10 cellular contexts compared by ENCODE assay signal in the genomic region with DNA sequence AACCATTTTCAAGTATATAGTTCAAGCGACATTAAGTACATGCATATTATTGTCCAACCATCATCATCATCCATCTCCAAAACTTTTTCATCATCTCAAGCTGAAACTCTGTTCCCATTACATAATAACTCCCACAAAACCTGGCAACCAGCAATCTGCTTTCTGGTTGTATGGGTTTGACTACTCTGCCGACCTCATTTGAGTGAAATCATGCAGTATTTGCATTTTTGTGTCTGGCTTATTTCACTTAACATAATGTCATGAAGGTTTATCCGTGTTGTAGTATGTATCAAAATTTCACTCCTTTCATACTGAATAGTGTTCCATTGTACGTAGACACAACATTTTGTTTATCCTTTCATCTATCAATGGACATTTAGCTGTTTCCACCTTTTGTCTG.
DNase-seq lines count a peak whose midpoint lies in the region; ATAC-seq and TF ChIP-seq lines count a peak whose summit lies in the region.
"Had no signal": no experiment of that assay in that cellular context is flagged by ENCODE, and none has a peak within 500 bp of the region (broad histone marks: within the 10 kb centered on the region; RNA-seq: fewer than 3 reads in every experiment).

No MANE protein-coding gene starts in this region.

- no peak overlapping the region for H3K4me3 ChIP-seq in tibial artery
- H3K4me3 ChIP-seq in psoas muscle, result no peak overlapping the region

- no peaks in the 10 kb centered on the region for H3K36me3 ChIP-seq in tibial artery
- H3K36me3 ChIP-seq in psoas muscle (ENCODE audit: insufficient read depth in 1 of 2, low read depth in 1 of 2), result no peaks in the 10 kb centered on the region

- H3K4me1 ChIP-seq in tibial artery, result peaks cover 0 to 33% (median 1%) of the 10 kb centered on the region in 4 donors
- peaks cover 31% of the 10 kb centered on the region for H3K4me1 ChIP-seq in psoas muscle

- H3K27me3 ChIP-seq in tibial artery (no peaks in the 10 kb centered on the region), psoas muscle (ENCODE audit: insufficient read depth in 3 of 3, low read length in 2 of 3) (no peaks in the 10 kb centered on the region)

- DNase-seq in tibial artery, result no peak
- no peak for DNase-seq in hypothalamus (lab: John Stamatoyannopoulos, UW)
- no peak for DNase-seq in psoas muscle
- DNase-seq in EL, result no peak

- TF ChIP-seq CTCF in tibial artery (IDR thresholded peaks at IDR 0.05) (no peak), psoas muscle (IDR thresholded peaks at IDR 0.05) (no peak)

- H3K27ac Mint-ChIP-seq in T-helper 1 cell treated with Interleukin-12 subunit alpha and Interleukin-12 subunit beta and Interleukin-4 antibody, amounts not matched to agents 30 μg/mL and 1 μg/mL, for 36 hours, result peak overlapping the region; percentile 69
- H3K27ac Mint-ChIP-seq: activated naive CD4-positive, alpha-beta T cell treated with anti-CD3 and anti-CD28 coated beads, Interleukin-2, amount 50 U/mL, for 72 hours; CD14-positive monocyte had no signal

- WGBS in psoas muscle, 3 donors, result 84 to 88% (median 87%) methylated on average over 4 of the region's 4 CpGs

- H3K27me3 Mint-ChIP-seq in T-helper 1 cell treated with Interleukin-12 subunit alpha and Interleukin-12 subunit beta and Interleukin-4 antibody, amounts not matched to agents 30 μg/mL and 1 μg/mL, for 36 hours (ENCODE audit: low read depth), result peaks cover 5% of the 10 kb centered on the region

- H3K4me1 Mint-ChIP-seq in T-helper 1 cell treated with Interleukin-12 subunit alpha and Interleukin-12 subunit beta and Interleukin-4 antibody, amounts not matched to agents 30 μg/mL and 1 μg/mL, for 36 hours (ENCODE audit: low read depth), result peaks cover 14% of the 10 kb centered on the region
- H3K4me1 Mint-ChIP-seq: CD14-positive monocyte had no signal

- no peaks in the 10 kb centered on the region for H3K9me3 Mint-ChIP-seq in T-helper 1 cell treated with Interleukin-12 subunit alpha and Interleukin-12 subunit beta and Interleukin-4 antibody, amounts not matched to agents 30 μg/mL and 1 μg/mL, for 36 hours
- H3K9me3 Mint-ChIP-seq: activated naive CD4-positive, alpha-beta T cell treated with anti-CD3 and anti-CD28 coated beads, Interleukin-2, amount 50 U/mL, for 72 hours had no signal

- H3K9me3 ChIP-seq in tibial artery, result no peaks in the 10 kb centered on the region
- peaks cover 8% of the 10 kb centered on the region for H3K9me3 ChIP-seq in psoas muscle

- H3K4me3 Mint-ChIP-seq in T-helper 1 cell treated with Interleukin-12 subunit alpha and Interleukin-12 subunit beta and Interleukin-4 antibody, amounts not matched to agents 30 μg/mL and 1 μg/mL, for 36 hours, result peak overlapping the region; percentile 48
- H3K4me3 Mint-ChIP-seq: CD14-positive monocyte had no signal

- intact Hi-C loops in tibial artery (cut with DNase I; ENCODE audit: low total_unique reads), result no loop called here
- intact Hi-C loops in psoas muscle (cut with DNase I), result no loop called here

- no peak overlapping the region for H3K27ac ChIP-seq in tibial artery
- H3K27ac ChIP-seq in psoas muscle, result no peak overlapping the region

- ATAC-seq in GM18498 (IDR thresholded peaks at IDR 0.05; ENCODE audit: unreplicated experiment), result peak; percentile 2
- ATAC-seq in GM19035 (IDR thresholded peaks at IDR 0.05; ENCODE audit: unreplicated experiment), result peak; percentile 14
- peak; percentile 13 for ATAC-seq in HG02884 (IDR thresholded peaks at IDR 0.05; ENCODE audit: unreplicated experiment)
- ATAC-seq in psoas muscle, result no peak

- H3K36me3 Mint-ChIP-seq in T-helper 1 cell treated with Interleukin-12 subunit alpha and Interleukin-12 subunit beta and Interleukin-4 antibody, amounts not matched to agents 30 μg/mL and 1 μg/mL, for 36 hours (ENCODE audit: low read depth), result peaks cover 3% of the 10 kb centered on the region
- H3K36me3 Mint-ChIP-seq: activated naive CD4-positive, alpha-beta T cell treated with anti-CD3 and anti-CD28 coated beads, Interleukin-2, amount 50 U/mL, for 72 hours; CD14-positive monocyte had no signal

Comparison
In these comparisons a context has a peak if more than half of its experiments do, and no peak if none do; other contexts are left out.
1. ATAC-seq: peak in GM18498 (single experiment), GM19035 (single experiment) and HG02884 (single experiment); none in psoas muscle (0 of 4).